In genomic region chr9:80077059-80077458, GRCh38 we compare ENCODE assay signal across 17 cellular contexts.
A peak's percentile ranks its signal among the peaks of the same experiment; 100 is the strongest.
DNase-seq lines count a peak whose midpoint lies in the region; ATAC-seq and TF ChIP-seq lines count a peak whose summit lies in the region.
"Had no signal": no experiment of that assay in that cellular context is flagged by ENCODE, and none has a peak within 500 bp of the region (broad histone marks: within the 10 kb centered on the region; RNA-seq: fewer than 3 reads in every experiment).

No MANE protein-coding gene starts in this region.

- peaks cover 29% of the 10 kb centered on the region for H3K27me3 Mint-ChIP-seq in mesothelial cell of epicardium (ENCODE audit: low read depth)
- H3K27me3 Mint-ChIP-seq in stimulated activated naive B cell treated with anti-CD40 and anti-IgM and Interleukin-4, amounts not matched to agents 10 μg/mL and 1 μg/mL and 100 μg/mL, for 72 hours, result no peaks in the 10 kb centered on the region
- no peaks in the 10 kb centered on the region for H3K27me3 Mint-ChIP-seq in activated CD8-positive, alpha-beta T cell treated with anti-CD3 and anti-CD28 coated beads for 36 hours

- CTCF ChIA-PET in activated CD8-positive, alpha-beta T cell treated with anti-CD3 and anti-CD28 coated beads for 36 hours (lab: Charles Lee), result no interaction called here

- H3K9me3 Mint-ChIP-seq in mesothelial cell of epicardium, result peaks cover 20% of the 10 kb centered on the region
- peaks cover 7% of the 10 kb centered on the region in 2 donors for H3K9me3 Mint-ChIP-seq in stimulated activated naive B cell treated with anti-CD40 and anti-IgM and Interleukin-4, amounts not matched to agents 10 μg/mL and 1 μg/mL and 100 μg/mL, for 72 hours
- H3K9me3 Mint-ChIP-seq in activated CD8-positive, alpha-beta T cell treated with anti-CD3 and anti-CD28 coated beads for 36 hours, result no peaks in the 10 kb centered on the region
- H3K9me3 Mint-ChIP-seq: HFFc6 had no signal

- ATAC-seq in GM18858 (IDR thresholded peaks at IDR 0.05; ENCODE audit: unreplicated experiment), result peak; percentile 54
- peak; percentile 55 for ATAC-seq in HG02759 (IDR thresholded peaks at IDR 0.05; ENCODE audit: unreplicated experiment)
- peak; percentile 88 for ATAC-seq in stimulated activated naive B cell treated with anti-CD40 and anti-IgM and Interleukin-4, amounts not matched to agents 10 μg/mL and 1 μg/mL and 100 μg/mL, for 72 hours (replicated peaks)
- no peak for ATAC-seq in SK-N-SH treated with all-trans-retinoic acid at 6 μM for 48 hours
- ATAC-seq in activated CD8-positive, alpha-beta T cell treated with anti-CD3 and anti-CD28 coated beads for 36 hours, result no peak
- ATAC-seq: Right ventricle myocardium inferior had no signal

- DNase-seq in mesothelial cell of epicardium (ENCODE audit: low spot score in 2 of 2, unreplicated experiment in 2 of 2), result no peak
- peak; percentile 35 for DNase-seq in stimulated activated naive B cell treated with anti-CD40 and anti-IgM and Interleukin-4, amounts not matched to agents 10 μg/mL and 1 μg/mL and 100 μg/mL, for 72 hours
- DNase-seq in NCI-H226, result no peak
- DNase-seq in activated CD8-positive, alpha-beta T cell treated with anti-CD3 and anti-CD28 coated beads for 36 hours, result no peak
- DNase-seq: DMS79 treated with DMSO at 0.1 percent for 48 hours, H7, HFFc6, MM.1S, NCI-H1092 treated with DMSO at 0.1 percent for 48 hours, NCI-H2081, NCI-H2171 treated with DMSO at 0.1 percent for 48 hours, SW 1271 had no signal

- peaks cover 4% of the 10 kb centered on the region for H3K36me3 Mint-ChIP-seq in mesothelial cell of epicardium
- peaks cover 6 to 23% of the 10 kb centered on the region in 2 donors for H3K36me3 Mint-ChIP-seq in stimulated activated naive B cell treated with anti-CD40 and anti-IgM and Interleukin-4, amounts not matched to agents 10 μg/mL and 1 μg/mL and 100 μg/mL, for 72 hours
- no peaks in the 10 kb centered on the region for H3K36me3 Mint-ChIP-seq in activated CD8-positive, alpha-beta T cell treated with anti-CD3 and anti-CD28 coated beads for 36 hours (ENCODE audit: low read depth)
- H3K36me3 Mint-ChIP-seq: CD14-positive monocyte had no signal

- H3K4me1 Mint-ChIP-seq in mesothelial cell of epicardium, result peaks cover 31% of the 10 kb centered on the region
- peaks cover 31 to 35% of the 10 kb centered on the region in 2 donors for H3K4me1 Mint-ChIP-seq in stimulated activated naive B cell treated with anti-CD40 and anti-IgM and Interleukin-4, amounts not matched to agents 10 μg/mL and 1 μg/mL and 100 μg/mL, for 72 hours
- peaks cover 9% of the 10 kb centered on the region for H3K4me1 Mint-ChIP-seq in activated CD8-positive, alpha-beta T cell treated with anti-CD3 and anti-CD28 coated beads for 36 hours (ENCODE audit: low read depth)
- H3K4me1 Mint-ChIP-seq: CD14-positive monocyte had no signal

- intact Hi-C loops in activated CD8-positive, alpha-beta T cell treated with anti-CD3 and anti-CD28 coated beads for 36 hours (cut with micrococcal nuclease), result no loop called here

- TF ChIP-seq CTCF in mesothelial cell of epicardium (IDR thresholded peaks at IDR 0.05; ENCODE audit: unreplicated experiment), result no peak
- no peak for TF ChIP-seq CTCF in activated CD8-positive, alpha-beta T cell treated with anti-CD3 and anti-CD28 coated beads for 36 hours (IDR thresholded peaks at IDR 0.05)

- POLR2A ChIA-PET in activated CD8-positive, alpha-beta T cell treated with anti-CD3 and anti-CD28 coated beads for 36 hours (lab: Charles Lee), result interaction anchor here (0.6 kb wide), 1 partner anchor 62 kb away, joined by 3 read pairs; no protein-coding TSS in a partner anchor

- peak overlapping the region; percentile 5 for H3K27ac Mint-ChIP-seq in mesothelial cell of epicardium
- H3K27ac Mint-ChIP-seq in stimulated activated naive B cell treated with anti-CD40 and anti-IgM and Interleukin-4, amounts not matched to agents 10 μg/mL and 1 μg/mL and 100 μg/mL, for 72 hours, result peak overlapping the region; percentile 93
- H3K27ac Mint-ChIP-seq in activated CD8-positive, alpha-beta T cell treated with anti-CD3 and anti-CD28 coated beads for 36 hours, result no peak overlapping the region
- H3K27ac Mint-ChIP-seq: CD14-positive monocyte, HFFc6 had no signal

- H3K4me3 Mint-ChIP-seq in mesothelial cell of epicardium, result no peak overlapping the region
- H3K4me3 Mint-ChIP-seq in stimulated activated naive B cell treated with anti-CD40 and anti-IgM and Interleukin-4, amounts not matched to agents 10 μg/mL and 1 μg/mL and 100 μg/mL, for 72 hours, result peak overlapping the region; percentile 53 to 67
- no peak overlapping the region for H3K4me3 Mint-ChIP-seq in activated CD8-positive, alpha-beta T cell treated with anti-CD3 and anti-CD28 coated beads for 36 hours
- H3K4me3 Mint-ChIP-seq: CD14-positive monocyte, HFFc6 had no signal

TF ChIP-seq in SK-N-SH treated with all-trans-retinoic acid at 6 μM for 48 hours, 23 proteins besides CTCF, POLR2A, EP300 and RAD21:
- no peak for TF ChIP-seq BACH2 (CRISPR knock-in tag; IDR thresholded peaks at IDR 0.05; ENCODE audit: borderline replicate concordance)
- TF ChIP-seq ZNF565 (CRISPR knock-in tag; conservative IDR thresholded peaks at IDR 0.05; ENCODE audit: low read depth), result no peak
- TF ChIP-seq OSR1 (CRISPR knock-in tag; IDR thresholded peaks at IDR 0.05), result no peak
- TF ChIP-seq RARB (CRISPR knock-in tag; IDR thresholded peaks at IDR 0.05), result no peak
- TF ChIP-seq POU6F1 (CRISPR knock-in tag; IDR thresholded peaks at IDR 0.05; ENCODE audit: borderline replicate concordance, low read depth), result no peak
- no peak for TF ChIP-seq TCF4 (CRISPR knock-in tag; IDR thresholded peaks at IDR 0.05; ENCODE audit: borderline replicate concordance)
- no peak for TF ChIP-seq ESRRG (CRISPR knock-in tag; IDR thresholded peaks at IDR 0.05)
- no peak for TF ChIP-seq TSHZ2 (CRISPR knock-in tag; IDR thresholded peaks at IDR 0.05)
- TF ChIP-seq ZNF70 (CRISPR knock-in tag; IDR thresholded peaks at IDR 0.05), result no peak
- no peak for TF ChIP-seq ZFP30 (CRISPR knock-in tag; IDR thresholded peaks at IDR 0.05)
- no peak for TF ChIP-seq TOX (CRISPR knock-in tag; IDR thresholded peaks at IDR 0.05; ENCODE audit: borderline replicate concordance)
- TF ChIP-seq ARNTL (CRISPR knock-in tag; IDR thresholded peaks at IDR 0.05; ENCODE audit: borderline replicate concordance, low read depth), result no peak
- TF ChIP-seq SNAI2 (CRISPR knock-in tag; IDR thresholded peaks at IDR 0.05), result no peak
- no peak for TF ChIP-seq ZC3H10 (CRISPR knock-in tag; IDR thresholded peaks at IDR 0.05)
- TF ChIP-seq CREB5 (CRISPR knock-in tag; IDR thresholded peaks at IDR 0.05; ENCODE audit: low read depth), result no peak
- no peak for TF ChIP-seq GLIS3 (CRISPR knock-in tag; IDR thresholded peaks at IDR 0.05)
- TF ChIP-seq ISL1 (CRISPR knock-in tag; IDR thresholded peaks at IDR 0.05), result no peak
- no peak for TF ChIP-seq CSDC2 (CRISPR knock-in tag; IDR thresholded peaks at IDR 0.05)
- TF ChIP-seq ZFP3 (CRISPR knock-in tag; IDR thresholded peaks at IDR 0.05), result no peak
- no peak for TF ChIP-seq ZNF8 (CRISPR knock-in tag; IDR thresholded peaks at IDR 0.05)

Comparison
In these comparisons a context has a peak if more than half of its experiments do, and no peak if none do; other contexts are left out.
1. ATAC-seq: peak in GM18858 (single experiment), HG02759 (single experiment) and stimulated activated naive B cell treated with anti-CD40 and anti-IgM and Interleukin-4, amounts not matched to agents 10 μg/mL and 1 μg/mL and 100 μg/mL, for 72 hours (2 of 2); none in SK-N-SH treated with all-trans-retinoic acid at 6 μM for 48 hours (single experiment) and activated CD8-positive, alpha-beta T cell treated with anti-CD3 and anti-CD28 coated beads for 36 hours (single experiment).
2. H3K4me3 Mint-ChIP-seq: peak in stimulated activated naive B cell treated with anti-CD40 and anti-IgM and Interleukin-4, amounts not matched to agents 10 μg/mL and 1 μg/mL and 100 μg/mL, for 72 hours (2 of 2); none in mesothelial cell of epicardium (single experiment) and activated CD8-positive, alpha-beta T cell treated with anti-CD3 and anti-CD28 coated beads for 36 hours (single experiment).